Comparison of ENCODE assay signal across 1 cellular context in genomic region chr6:31778999-31779885, GRCh38.
TF ChIP-seq lines count a peak whose summit lies in the region.

No MANE protein-coding gene starts in this region.

TF ChIP-seq in K562, 482 proteins besides CTCF, POLR2A, EP300 and RAD21:
- 0 out of 2 replicates have a peak, but pooled peaks have one; percentile 38 for TF ChIP-seq RBM14 (IDR thresholded peaks at IDR 0.05; ENCODE audit: borderline replicate concordance, insufficient read depth, low read depth, low read length)
- TF ChIP-seq CBX3 (IDR thresholded peaks at IDR 0.05; ENCODE audit: borderline replicate concordance in 1 of 2, low read length in 2 of 2): no peak
- TF ChIP-seq PTBP1 (IDR thresholded peaks at IDR 0.05; ENCODE audit: low read depth, low read length): no peak
- peak; percentile 61; the same call in 1 of the 2 replicates for TF ChIP-seq RREB1 (CRISPR knock-in tag; IDR thresholded peaks at IDR 0.05)
- peak; percentile 46 for TF ChIP-seq FIP1L1 (IDR thresholded peaks at IDR 0.05; ENCODE audit: low read depth, low read length, poor library complexity, severe bottlenecking)
- TF ChIP-seq RBFOX2 (IDR thresholded peaks at IDR 0.05; ENCODE audit: low read depth, low read length): peak; percentile 52
- peak; percentile 46 for TF ChIP-seq POLR2G (IDR thresholded peaks at IDR 0.05; ENCODE audit: low read depth, low read length)
- TF ChIP-seq ZBTB33 (CRISPR knock-in tag; IDR thresholded peaks at IDR 0.05): peak; percentile 60; the same call in 1 of the 2 replicates
